1 cellular context compared by ENCODE assay signal in genomic region chr11:27507561-27508322, GRCh38.
A peak's percentile ranks its signal among the peaks of the same experiment; 100 is the strongest.
TF ChIP-seq lines count a peak whose summit lies in the region.

No MANE protein-coding gene starts in this region.

TF ChIP-seq in HepG2, 621 proteins besides CTCF, POLR2A, EP300 and RAD21:
- no peak for TF ChIP-seq ZFP36 (IDR thresholded peaks at IDR 0.05; ENCODE audit: borderline replicate concordance, low read depth, low read length, partially characterized antibody)
- TF ChIP-seq ZFP82 (CRISPR knock-in tag; IDR thresholded peaks at IDR 0.05; ENCODE audit: borderline replicate concordance): 0 out of 2 replicates have a peak, but pooled peaks have one; percentile 2
- no peak for TF ChIP-seq ZNF12 (CRISPR knock-in tag; IDR thresholded peaks at IDR 0.05)
- TF ChIP-seq ZMAT5 (CRISPR knock-in tag; IDR thresholded peaks at IDR 0.05; ENCODE audit: borderline replicate concordance, low read depth): no peak
- TF ChIP-seq ZNF121 (CRISPR knock-in tag; IDR thresholded peaks at IDR 0.05): peak; percentile 54; the same call in 1 of the 2 replicates
- TF ChIP-seq PLRG1 (conservative IDR thresholded peaks at IDR 0.05): no peak
- peak; percentile 27 for TF ChIP-seq YY1 (IDR thresholded peaks at IDR 0.05; ENCODE audit: insufficient read depth, insufficient replicate concordance, low read depth, low read length)
- no peak for TF ChIP-seq ZNF547 (CRISPR knock-in tag; IDR thresholded peaks at IDR 0.05)
- TF ChIP-seq MXD4 (CRISPR knock-in tag; IDR thresholded peaks at IDR 0.05): no peak
- TF ChIP-seq KAT7 (CRISPR knock-in tag; IDR thresholded peaks at IDR 0.05; ENCODE audit: borderline replicate concordance): no peak
- TF ChIP-seq GMEB2 (CRISPR knock-in tag; IDR thresholded peaks at IDR 0.05; ENCODE audit: low read depth): no peak
